Comparison of ENCODE assay signal across 6 cellular contexts in the genomic region with DNA sequence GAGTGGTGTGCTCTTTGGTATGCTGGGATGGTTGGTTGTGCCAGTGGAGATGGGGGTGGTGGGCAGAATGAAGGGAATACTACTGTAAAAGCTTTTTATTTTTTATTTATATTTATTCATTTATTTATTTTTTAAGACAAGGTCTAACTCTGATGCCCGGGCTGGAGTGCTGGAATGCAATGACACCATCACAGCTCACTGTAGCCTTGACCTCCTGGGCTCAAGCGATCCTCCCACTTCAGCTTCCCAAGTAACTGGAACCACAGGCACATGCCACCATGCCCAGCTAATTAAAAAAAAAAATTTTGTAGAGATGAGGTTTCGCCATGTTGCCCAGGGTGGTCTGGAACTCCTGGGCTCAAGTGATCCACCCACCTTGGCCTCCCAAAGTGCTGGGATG. TPM values are rescaled to one million over a fixed set of nuclear protein-coding genes. Genes with fewer than 3 reads are reported as not detected.
DNase-seq lines count a peak whose midpoint lies in the region; ATAC-seq, FAIRE-seq and TF ChIP-seq lines count a peak whose summit lies in the region.
"Not testable (repeated sequence)": the region's sequence is repeated elsewhere in the genome, so short reads cannot be mapped to it uniquely, and the experiment has no call there.

No MANE protein-coding gene starts in this region.

- not testable (repeated sequence) for H3K27ac ChIP-seq in IMR-90 (ENCODE audit: insufficient read depth, low read length); adrenal gland; H1 (ENCODE audit: low read depth, low read length); HepG2 (ENCODE audit: extremely low read length, insufficient read depth, low read length)

- CTCF ChIA-PET in IMR-90 (lab: Yijun Ruan, JAX); HepG2 (lab: Yijun Ruan, JAX; ENCODE audit: low intra/inter-chr PET ratio, low total read pairs): not testable (repeated sequence)
- CTCF ChIA-PET in H1 (lab: Charles Lee; ENCODE audit: partially characterized antibody): interaction anchor here (0.7 to 2.0 kb wide), 5 partner anchors 17 to 125 kb away, joined by 3 to 7 read pairs (median 4); no protein-coding TSS in a partner anchor

- not testable (repeated sequence) for H3K4me2 ChIP-seq in IMR-90 (ENCODE audit: low read depth, low read length); H1 (ENCODE audit: insufficient read depth in 1 of 2, low read depth in 2 of 2, low read length in 2 of 2); HepG2 (ENCODE audit: low read depth, low read length)

- not testable (repeated sequence) for H2AFZ ChIP-seq in IMR-90 (replicated peaks; ENCODE audit: low read length, poor library complexity); H1 (ENCODE audit: low read length); HepG2 (ENCODE audit: low read length)

- TF ChIP-seq RAD21 in IMR-90 (IDR thresholded peaks at IDR 0.05; ENCODE audit: low read length); H1 (IDR thresholded peaks at IDR 0.05 in 1 of 2, conservative IDR thresholded peaks at IDR 0.05 in 1 of 2; ENCODE audit: low read depth in 2 of 2, low read length in 2 of 2); HepG2 (CRISPR knock-in tag; IDR thresholded peaks at IDR 0.05): not testable (repeated sequence)

- FAIRE-seq in H1 (lab: Jason Lieb, UNC); HepG2 (lab: Jason Lieb, UNC): not testable (repeated sequence)

- not testable (repeated sequence) for H3K23me2 ChIP-seq in H1 (ENCODE audit: low read depth, low read length)

- TF ChIP-seq POLR2A in IMR-90 (IDR thresholded peaks at IDR 0.05; ENCODE audit: low read depth, low read length); adrenal gland (IDR thresholded peaks at IDR 0.05); H1 (IDR thresholded peaks at IDR 0.05; ENCODE audit: control extremely low read depth in 1 of 2, low read depth in 2 of 2, low read length in 2 of 2); HepG2 (IDR thresholded peaks at IDR 0.05; ENCODE audit: insufficient read depth in 1 of 2, low read depth in 2 of 2, low read length in 2 of 2): not testable (repeated sequence)

- not testable (repeated sequence) for H3K9ac ChIP-seq in IMR-90 (ENCODE audit: low read depth, low read length); H1 (replicated peaks in 1 of 4; ENCODE audit: extremely low read depth in 1 of 4, low read depth in 3 of 4, low read length in 3 of 4); HepG2 (ENCODE audit: insufficient read depth, low read depth, low read length)

- not testable (repeated sequence) for H2BK12ac ChIP-seq in H1 (ENCODE audit: low read depth, low read length)

- H3K36me3 ChIP-seq in IMR-90 (ENCODE audit: control insufficient read depth, insufficient read depth, low read length); adrenal gland (replicated peaks in 1 of 2); H1 (ENCODE audit: control insufficient read depth in 2 of 4, insufficient read depth in 4 of 4, low read length in 3 of 4); HepG2 (replicated peaks in 1 of 2; ENCODE audit: control insufficient read depth in 1 of 2, insufficient read depth in 2 of 2, low read length in 2 of 2): not testable (repeated sequence)

- H3K9me3 Mint-ChIP-seq in neural crest cell: not testable (repeated sequence)

- WGBS in IMR-90 (ENCODE audit: extremely low coverage in 2 of 2, insufficient read length in 1 of 2), 2 experiments: no CpG with 5 or more reads among the region's 3 CpGs
- WGBS in adrenal gland, 4 donors: 55 to 70% (median 58%) methylated on average over 3 of the region's 3 CpGs
- WGBS in H1 (ENCODE audit: extremely low coverage in 1 of 2, insufficient coverage in 1 of 2, insufficient read length in 1 of 2, insufficient replicate concordance in 2 of 2, low coverage in 1 of 2, low lambda C conversion rate in 2 of 2, missing lambda C conversion rate in 1 of 2), 2 experiments: 83% methylated on average over 3 of the region's 3 CpGs; no CpG with 5 or more reads in 1 of the 2 experiments
- WGBS in HepG2 (ENCODE audit: low lambda C conversion rate): 53% methylated on average over 3 of the region's 3 CpGs

- H3K27ac Mint-ChIP-seq in neural crest cell (ENCODE audit: unreplicated experiment): peak overlapping the region; percentile 71

- H3K18ac ChIP-seq in IMR-90 (ENCODE audit: low read depth, low read length); H1 (ENCODE audit: extremely low read depth, low read length): not testable (repeated sequence)

- H2AK5ac ChIP-seq in IMR-90 (ENCODE audit: low read depth, low read length); H1 (ENCODE audit: low read depth, low read length): not testable (repeated sequence)

- BruUV-seq in IMR-90 (replicated peaks; lab: Mats Ljungman, UMichigan); HepG2 (replicated peaks; lab: Mats Ljungman, UMichigan): not testable (repeated sequence)

- intact Hi-C loops in IMR-90 (cut with micrococcal nuclease); adrenal gland (cut with DNase I); HepG2 (cut with micrococcal nuclease; ENCODE audit: unreplicated experiment): not testable (repeated sequence)

- not testable (repeated sequence) for H3K9me3 ChIP-seq in IMR-90 (ENCODE audit: control insufficient read depth, insufficient read depth, low read length); adrenal gland (replicated peaks in 1 of 3); H1 (ENCODE audit: insufficient read depth in 2 of 2, low read depth in 1 of 2, low read length in 1 of 2); HepG2 (ENCODE audit: low read length)

- H3K4ac ChIP-seq in IMR-90 (ENCODE audit: low read depth, low read length); H1 (replicated peaks; ENCODE audit: insufficient read length, low read depth, low read length): not testable (repeated sequence)

- H3K79me1 ChIP-seq in IMR-90 (ENCODE audit: low read depth in 1 of 2, low read length in 2 of 2); H1 (ENCODE audit: low read depth, low read length): not testable (repeated sequence)

- dilution Hi-C loops in IMR-90 (cut with HindIII; ENCODE audit: low sequenced_read_pairs, unreplicated experiment): not testable (repeated sequence)

- not testable (repeated sequence) for H4K20me1 ChIP-seq in IMR-90 (ENCODE audit: insufficient read depth, low read length); H1 (replicated peaks in 1 of 2; ENCODE audit: control insufficient read depth in 1 of 2, insufficient read depth in 2 of 2, low read length in 2 of 2); HepG2 (ENCODE audit: insufficient read depth, low read length)

- H3K23ac ChIP-seq in IMR-90 (ENCODE audit: low read depth, low read length); H1 (ENCODE audit: insufficient read length): not testable (repeated sequence)

- H3K4me1 ChIP-seq in IMR-90 (ENCODE audit: control insufficient read depth, insufficient read depth, low read length): peaks cover 11% of the 10 kb centered on the region
- not testable (repeated sequence) for H3K4me1 ChIP-seq in adrenal gland (replicated peaks in 1 of 2); H1 (replicated peaks in 1 of 4; ENCODE audit: control insufficient read depth in 3 of 4, insufficient read depth in 4 of 4, low read length in 3 of 4)
- H3K4me1 ChIP-seq in HepG2 (ENCODE audit: insufficient read depth, low read length): peaks cover 24% of the 10 kb centered on the region

- H2BK120ac ChIP-seq in IMR-90 (ENCODE audit: low read depth, low read length); H1 (replicated peaks; ENCODE audit: low read depth, low read length): not testable (repeated sequence)

- H4K5ac ChIP-seq in IMR-90 (ENCODE audit: low read depth, low read length); H1 (ENCODE audit: insufficient read length, low read depth, low read length): not testable (repeated sequence)

- not testable (repeated sequence) for DNase-seq in IMR-90; H1 (ENCODE audit: low read depth in 1 of 2, low spot score in 2 of 2); HepG2 (ENCODE audit: low spot score); neural crest cell (ENCODE audit: low read depth, low spot score)
- DNase-seq in adrenal gland: peak in 5 of 7 donors; percentile 44 to 59 (median 53)
- DNase-seq in islet precursor cell: peak; percentile 16

- not testable (repeated sequence) for H2BK20ac ChIP-seq in IMR-90 (ENCODE audit: low read depth, low read length); H1 (ENCODE audit: low read length)

- not testable (repeated sequence) for H3K14ac ChIP-seq in IMR-90 (replicated peaks; ENCODE audit: low read depth, low read length); H1 (ENCODE audit: insufficient read length)

- ATAC-seq in IMR-90 (ENCODE audit: low read depth); HepG2: not testable (repeated sequence)

- not testable (repeated sequence) for H3K56ac ChIP-seq in IMR-90 (ENCODE audit: extremely low read depth, insufficient read depth, low read length)
- H3K56ac ChIP-seq in H1 (replicated peaks; ENCODE audit: insufficient read length, low read depth, low read length): peak overlapping the region; percentile 54

- not testable (repeated sequence) for H2AK9ac ChIP-seq in IMR-90 (replicated peaks; ENCODE audit: low read depth, low read length, poor library complexity)

- POLR2A ChIA-PET in IMR-90 (lab: Charles Lee; ENCODE audit: unreplicated experiment); HepG2 (lab: Yijun Ruan, JAX): not testable (repeated sequence)
- POLR2A ChIA-PET in H1 (lab: Charles Lee; ENCODE audit: partially characterized antibody): interaction anchor here (0.7 kb wide), 1 partner anchor 627 kb away, joined by 3 read pairs; no protein-coding TSS in a partner anchor

- not testable (repeated sequence) for H3K36me3 Mint-ChIP-seq in neural crest cell (ENCODE audit: low read depth)

- H4K8ac ChIP-seq in IMR-90 (ENCODE audit: low read depth in 2 of 2, low read length in 2 of 2); H1 (ENCODE audit: extremely low read depth, insufficient read depth, low read length): not testable (repeated sequence)

- H3K79me2 ChIP-seq in H1 (ENCODE audit: control insufficient read depth in 1 of 2, insufficient read depth in 2 of 2, low read length in 2 of 2); HepG2 (ENCODE audit: insufficient read depth, low read length): not testable (repeated sequence)

- not testable (repeated sequence) for H3K27me3 ChIP-seq in IMR-90 (ENCODE audit: control insufficient read depth, insufficient read depth, low read length); adrenal gland; H1 (replicated peaks in 1 of 4; ENCODE audit: control insufficient read depth in 3 of 4, extremely low read depth in 1 of 4, insufficient read depth in 3 of 4, low read length in 3 of 4); HepG2 (ENCODE audit: control insufficient read depth in 1 of 2, insufficient read depth in 2 of 2, low read length in 2 of 2)

- not testable (repeated sequence) for H3K27me3 Mint-ChIP-seq in neural crest cell (ENCODE audit: low read depth)

- H3K4me3 ChIP-seq in IMR-90 (ENCODE audit: insufficient read depth, low read depth, low read length); adrenal gland; H1 (ENCODE audit: extremely low read depth in 1 of 4, insufficient read depth in 2 of 4, low read depth in 3 of 4, low read length in 4 of 4); HepG2 (replicated peaks in 1 of 3; ENCODE audit: insufficient read depth in 1 of 3, low read depth in 2 of 3, low read length in 3 of 3): not testable (repeated sequence)

- TF ChIP-seq EP300 in H1 (IDR thresholded peaks at IDR 0.05; ENCODE audit: borderline replicate concordance in 1 of 2, low read depth in 2 of 2, low read length in 2 of 2); HepG2 (IDR thresholded peaks at IDR 0.05; ENCODE audit: low read depth in 2 of 2, low read length in 2 of 2); HepG2 (CRISPR knock-in tag; IDR thresholded peaks at IDR 0.05; ENCODE audit: borderline replicate concordance): not testable (repeated sequence)

- H3K4me3 Mint-ChIP-seq in neural crest cell: not testable (repeated sequence)

- 0 out of 2 replicates have a peak overlapping the region, but pooled peaks have one; percentile 4 for H4K91ac ChIP-seq in IMR-90 (ENCODE audit: insufficient read depth, low read depth, low read length)
- H4K91ac ChIP-seq in H1 (replicated peaks; ENCODE audit: insufficient read length, low read length): not testable (repeated sequence)

- H2BK15ac ChIP-seq in IMR-90 (ENCODE audit: low read depth, low read length); H1 (ENCODE audit: low read length): not testable (repeated sequence)

- not testable (repeated sequence) for TF ChIP-seq CTCF in IMR-90 (conservative IDR thresholded peaks at IDR 0.05; ENCODE audit: low read depth, low read length); adrenal gland (IDR thresholded peaks at IDR 0.05); H1 (IDR thresholded peaks at IDR 0.05; ENCODE audit: control extremely low read depth in 1 of 3, insufficient read depth in 1 of 3, low read depth in 1 of 3, low read length in 3 of 3); HepG2 (CRISPR knock-in tag; IDR thresholded peaks at IDR 0.05); neural crest cell (conservative IDR thresholded peaks at IDR 0.05)

- in situ Hi-C loops in IMR-90 (cut with MboI; ENCODE audit: low sequenced_read_pairs); HepG2 (cut with HindIII; ENCODE audit: extremely low pct_ligation_motif_present, low pct_unique_long_range_greater_than_20kb): not testable (repeated sequence)

- H2BK5ac ChIP-seq in IMR-90 (ENCODE audit: low read depth, low read length, poor library complexity, severe bottlenecking); H1 (ENCODE audit: low read depth, low read length): not testable (repeated sequence)

- H3K9me1 ChIP-seq in IMR-90 (ENCODE audit: insufficient read depth, low read length): not testable (repeated sequence)

- H3K4me1 Mint-ChIP-seq in neural crest cell: not testable (repeated sequence)

RNA-seq across cellular contexts. Expression of a gene that starts 4.1 kb away (rescaled TPM):
- total RNA-seq in IMR-90 (2012; rRNA removed) (48.3 and 48.6 TPM in 2 replicates), adrenal gland (10 to 100 TPM; 49.5 to 91.3 (median 60.9) TPM), HepG2 (2016; rRNA removed; fragmentation: Illumina TruSeq; extraction: Trizol) (21.5 and 35.4 TPM in 2 replicates), neural crest cell (60.6 and 62.9 TPM in 2 replicates)
- polyA plus RNA-seq in IMR-90 (2012; rRNA removed) (16.1 and 17.9 TPM in 2 replicates), adrenal gland (10 to 100 TPM in 2 of 3 donors, 1 to 10 TPM in 1; 8.8 to 29.0 (median 11.5) TPM), H1 (2011; rRNA removed) (12.4 and 19.3 TPM in 2 replicates), HepG2 (2011; rRNA removed) (26.5 and 26.8 TPM in 2 replicates)
- 4.8 and 5.0 TPM in 2 replicates for polyA plus RNA-seq in IMR-90 (2012; cell fraction: cytosol; rRNA removed)
- polyA plus RNA-seq in IMR-90 (2012; cell fraction: nucleus; rRNA removed; ENCODE audit: low replicate concordance): 10.1 and 96.9 TPM in 2 replicates
- total RNA-seq in H1 (2021; fragmentation: NEBNext Ultra II Directional; extraction: Animal tissue kit (Norgen Biotek cat#: 25700)): 27.5 and 29.6 TPM in 2 replicates
- polyA plus RNA-seq in H1 (2011; cell fraction: cytosol; rRNA removed): 15.7 TPM
- 22.9 TPM for polyA plus RNA-seq in H1 (2011; cell fraction: nucleus; rRNA removed)
- polyA plus RNA-seq in H1 (2012, experiment 1 of 2): 10.0 to 16.9 TPM (median 14.7 TPM) in 4 replicates
- 0.98 TPM for polyA plus RNA-seq in H1 (2012, experiment 2 of 2)
- polyA plus RNA-seq in H1 (2013, experiment 1 of 2): 10.2 TPM
- polyA plus RNA-seq in H1 (2013, experiment 2 of 2): 10.8 TPM
- 79.8 and 117 TPM in 2 replicates for polyA minus RNA-seq in H1 (2011; rRNA and poly(A)+ RNA removed)
- 43.6 TPM for polyA minus RNA-seq in H1 (2011; cell fraction: cytosol; rRNA and poly(A)+ RNA removed)
- polyA minus RNA-seq in H1 (2011; cell fraction: nucleus; rRNA and poly(A)+ RNA removed): 113 TPM
- 17.1 and 28.3 TPM in 2 replicates for total RNA-seq in HepG2 (2016; cell fraction: cytosol; rRNA removed; fragmentation: Illumina TruSeq; extraction: Trizol; ENCODE audit: low read depth)
- total RNA-seq in HepG2 (2016; cell fraction: insoluble cytoplasmic fraction; rRNA removed; fragmentation: Illumina TruSeq; extraction: Trizol): 18.5 and 33.9 TPM in 2 replicates
- total RNA-seq in HepG2 (2016; cell fraction: membrane; rRNA removed; fragmentation: Illumina TruSeq; extraction: Trizol): 11.5 and 14.4 TPM in 2 replicates
- total RNA-seq in HepG2 (2016; cell fraction: nucleus; rRNA removed; fragmentation: Illumina TruSeq; extraction: Trizol): 47.7 and 52.4 TPM in 2 replicates
- 14.5 and 21.4 TPM in 2 replicates for polyA plus RNA-seq in HepG2 (2011; cell fraction: cytosol; rRNA removed)
- polyA plus RNA-seq in HepG2 (2011; cell fraction: nucleus; rRNA removed): 41.8 and 42.7 TPM in 2 replicates
- 15.1 and 18.4 TPM in 2 replicates for polyA plus RNA-seq in HepG2 (2012)
- polyA plus RNA-seq in HepG2 (2016; cell fraction: cytosol; fragmentation: Illumina TruSeq; extraction: Trizol; ENCODE audit: low read depth): 0.50 and 0.57 TPM in 2 replicates
- 19.3 and 19.5 TPM in 2 replicates for polyA plus RNA-seq in HepG2 (2016; cell fraction: insoluble cytoplasmic fraction; fragmentation: Illumina TruSeq; extraction: Trizol; ENCODE audit: low read depth)
- 1.2 and 1.3 TPM in 2 replicates for polyA plus RNA-seq in HepG2 (2016; cell fraction: membrane; fragmentation: Illumina TruSeq; extraction: Trizol; ENCODE audit: low read depth)
- 19.1 and 25.9 TPM in 2 replicates for polyA plus RNA-seq in HepG2 (2016; cell fraction: nucleus; fragmentation: Illumina TruSeq; extraction: Trizol; ENCODE audit: insufficient read depth, low read depth)
- 108 and 118 TPM in 2 replicates for polyA minus RNA-seq in HepG2 (2011; rRNA and poly(A)+ RNA removed; ENCODE audit: low replicate concordance)
- polyA minus RNA-seq in HepG2 (2011; cell fraction: cytosol; rRNA and poly(A)+ RNA removed): 59.6 and 76.9 TPM in 2 replicates
- 229 and 246 TPM in 2 replicates for polyA minus RNA-seq in HepG2 (2011; cell fraction: nucleus; rRNA and poly(A)+ RNA removed)
